In genomic region chr9:134374301-134375010, GRCh38 we compare ENCODE assay signal across 1 cellular context.
TF ChIP-seq lines count a peak whose summit lies in the region.

No MANE protein-coding gene starts in this region.

TF ChIP-seq in A549, 52 proteins besides CTCF, POLR2A, EP300 and RAD21 (continued from another document):
- TF ChIP-seq PBX3 (IDR thresholded peaks at IDR 0.05) (no peak), FOSL2 (IDR thresholded peaks at IDR 0.05) (no peak), FOSL2 (CRISPR knock-in tag; IDR thresholded peaks at IDR 0.05) (no peak), RCOR1 (IDR thresholded peaks at IDR 0.05; ENCODE audit: low read depth, low read length) (no peak), CEBPB (IDR thresholded peaks at IDR 0.05) (no peak)
